8 cellular contexts compared by ENCODE assay signal in genomic region chr7:100169147-100169850, GRCh38. TPM values are rescaled to one million over a fixed set of nuclear protein-coding genes. Genes with fewer than 3 reads are reported as not detected.
DNase-seq lines count a peak whose midpoint lies in the region; ATAC-seq, FAIRE-seq and TF ChIP-seq lines count a peak whose summit lies in the region.

No MANE protein-coding gene starts in this region.

- in situ Hi-C loops in K562 (cut with MboI), result no loop called here

- H3K4me1 ChIP-seq in K562 (replicated peaks in 1 of 2; ENCODE audit: control insufficient read depth in 2 of 2, insufficient read depth in 2 of 2, low read length in 2 of 2) (peaks cover 39 to 58% of the 10 kb centered on the region in 2 experiments), sigmoid colon (peaks cover 0 to 36% (median 30%) of the 10 kb centered on the region in 4 donors)

- no peak for TF ChIP-seq CTCF in K562 (IDR thresholded peaks at IDR 0.05 in 2 of 3, conservative IDR thresholded peaks at IDR 0.05 in 1 of 3; ENCODE audit: insufficient read depth in 2 of 3, low read depth in 1 of 3, low read length in 3 of 3)
- TF ChIP-seq CTCF in sigmoid colon (IDR thresholded peaks at IDR 0.05), result no peak

- H3K27ac ChIP-seq in K562 (ENCODE audit: extremely low read depth, low read depth, low read length) (no peak overlapping the region), sigmoid colon (peak overlapping the region; percentile 68 to 80 (median 69))

- no peaks in the 10 kb centered on the region for H4K20me1 ChIP-seq in K562 (replicated peaks; ENCODE audit: control insufficient read depth, insufficient read depth, low read length)

- POLR2A ChIA-PET in K562 (lab: Yijun Ruan, JAX), result no interaction called here

- peak overlapping the region; percentile 67 for H3K27ac Mint-ChIP-seq in T-helper 2 cell treated with Interferon-gamma antibody and Interleukin-4, amounts not matched to agents 5 μg/mL and 100 μg/mL, for 36 hours

- no peak overlapping the region for H2AFZ ChIP-seq in K562 (ENCODE audit: low read depth, low read length)

- TF ChIP-seq EP300 in K562 (IDR thresholded peaks at IDR 0.05; ENCODE audit: low read length), result no peak
- TF ChIP-seq EP300 in sigmoid colon (IDR thresholded peaks at IDR 0.05), result no peak

- CTCF ChIA-PET in K562 (lab: Yijun Ruan, JAX; ENCODE audit: low intra/inter-chr PET ratio), result interaction anchor here (0.7 kb wide), 1 partner anchor 174 kb away, joined by 5 read pairs; no protein-coding TSS in a partner anchor

- H3K9me1 ChIP-seq in K562 (ENCODE audit: control insufficient read depth, insufficient read depth, low read length), result no peaks in the 10 kb centered on the region

- TF ChIP-seq POLR2A in K562 (conservative IDR thresholded peaks at IDR 0.05), result no peak
- TF ChIP-seq POLR2A in sigmoid colon (IDR thresholded peaks at IDR 0.05), result no peak

- H3K36me3 ChIP-seq in K562 (ENCODE audit: control insufficient read depth, insufficient read depth, low read length) (no peaks in the 10 kb centered on the region), sigmoid colon (no peaks in the 10 kb centered on the region)

- no peak overlapping the region for H3K4me2 ChIP-seq in K562 (ENCODE audit: insufficient read depth, low read length)

- peaks cover 11% of the 10 kb centered on the region for H3K27me3 Mint-ChIP-seq in T-helper 2 cell treated with Interferon-gamma antibody and Interleukin-4, amounts not matched to agents 5 μg/mL and 100 μg/mL, for 36 hours (ENCODE audit: low read depth)

- peaks cover 8% of the 10 kb centered on the region for H3K36me3 Mint-ChIP-seq in T-helper 2 cell treated with Interferon-gamma antibody and Interleukin-4, amounts not matched to agents 5 μg/mL and 100 μg/mL, for 36 hours (ENCODE audit: low read depth)

- H3K27me3 ChIP-seq in K562 (ENCODE audit: control insufficient read depth in 2 of 2, insufficient read depth in 2 of 2, low read length in 2 of 2) (no peaks in the 10 kb centered on the region), sigmoid colon (peaks cover 0 to 21% (median 13%) of the 10 kb centered on the region in 3 donors)

- DNase-seq in T-helper 2 cell treated with Interferon-gamma antibody and Interleukin-4, amounts not matched to agents 5 μg/mL and 100 μg/mL, for 36 hours (ENCODE audit: low spot score), result no peak
- DNase-seq in T-helper 2 cell, result no peak
- DNase-seq in NCI-H1105 (lab: John Stamatoyannopoulos, UW), result peak; percentile 7
- DNase-seq in K562 (ENCODE audit: extremely low read depth in 1 of 4, low spot score in 3 of 4), result peak in 1 of 4 experiments; percentile 10
- no peak for DNase-seq in sigmoid colon
- DNase-seq in Kasumi-1 (lab: John Stamatoyannopoulos, UW), result no peak

- H3K4me3 Mint-ChIP-seq in T-helper 2 cell treated with Interferon-gamma antibody and Interleukin-4, amounts not matched to agents 5 μg/mL and 100 μg/mL, for 36 hours, result peak overlapping the region; percentile 71

- BruUV-seq in K562 (replicated peaks; lab: Mats Ljungman, UMichigan), result no TSS peak

- H3K9me3 ChIP-seq in K562 (replicated peaks; ENCODE audit: control insufficient read depth, insufficient read depth, low read depth, low read length) (no peaks in the 10 kb centered on the region), sigmoid colon (no peaks in the 10 kb centered on the region)

- peaks cover 46% of the 10 kb centered on the region for H3K4me1 Mint-ChIP-seq in T-helper 2 cell treated with Interferon-gamma antibody and Interleukin-4, amounts not matched to agents 5 μg/mL and 100 μg/mL, for 36 hours (ENCODE audit: low read depth)

- intact Hi-C loops in K562 (cut with micrococcal nuclease) (no loop called here), sigmoid colon (cut with DNase I) (no loop called here)

- H3K79me2 ChIP-seq in K562 (ENCODE audit: control insufficient read depth, insufficient read depth, low read length), result no peaks in the 10 kb centered on the region

- no peak for TF ChIP-seq RAD21 in K562 (CRISPR knock-in tag; conservative IDR thresholded peaks at IDR 0.05 in 1 of 2, IDR thresholded peaks at IDR 0.05 in 1 of 2)

- H3K9me3 Mint-ChIP-seq in T-helper 2 cell treated with Interferon-gamma antibody and Interleukin-4, amounts not matched to agents 5 μg/mL and 100 μg/mL, for 36 hours, result no peaks in the 10 kb centered on the region

- H3K4me3 ChIP-seq in K562 (no peak overlapping the region), sigmoid colon (peak overlapping the region in 2 of 4 donors; percentile 48 to 50)

- no peak overlapping the region for H3K9ac ChIP-seq in K562 (ENCODE audit: insufficient read depth in 1 of 2, low read depth in 2 of 2, low read length in 2 of 2)

- no peak for FAIRE-seq in K562 (lab: Jason Lieb, UNC)

- WGBS in K562 (ENCODE audit: insufficient coverage, low coverage, missing lambda C conversion rate), result 59% methylated on average over 8 of the region's 11 CpGs
- 77 to 83% methylated on average over 11 of the region's 11 CpGs for WGBS in sigmoid colon, 2 donors

- ATAC-seq in K562 (no peak), GM19035 (IDR thresholded peaks at IDR 0.05; ENCODE audit: unreplicated experiment) (no peak), HG02870 (IDR thresholded peaks at IDR 0.05; ENCODE audit: unreplicated experiment) (no peak)

RNA-seq across cellular contexts. Expression of gene GAL3ST4, which starts 0.9 kb away (rescaled TPM):
- total RNA-seq in K562 (2011; cell fraction: chromatin; rRNA removed; ENCODE audit: low replicate concordance), result 1.3 and 3.7 TPM in 2 replicates
- 2.1 and 2.2 TPM in 2 replicates for total RNA-seq in K562 (2011; cell fraction: nucleolus; rRNA removed)
- total RNA-seq in K562 (2011; cell fraction: nucleoplasm; rRNA removed), result 1.8 and 2.9 TPM in 2 replicates
- total RNA-seq in K562 (2014; rRNA removed) (0.05 and 0.37 TPM in 2 replicates), K562 (2014; rRNA removed; fragmentation: Illumina TruSeq; extraction: Trizol) (0.16 and 0.18 TPM in 2 replicates), K562 (2015; rRNA removed; fragmentation: Illumina TruSeq; extraction: Trizol) (0.25 and 0.41 TPM in 2 replicates), K562 (2021) (0.54 and 1.0 TPM in 2 replicates), sigmoid colon (1 to 10 TPM; 1.2 to 6.4 (median 3.1) TPM)
- polyA plus RNA-seq in K562 (2011; rRNA removed) (0.60 and 1.7 TPM in 2 replicates), K562 (2014; fragmentation: Illumina TruSeq; extraction: Trizol) (0.96 and 1.2 TPM in 2 replicates), K562 (2014; fragmentation: Nextera tagmentation; extraction: Ambion mirVana) (under 1 TPM; 0.15 to 0.18 TPM), K562 (2014; rRNA removed) (0.88 and 0.98 TPM in 2 replicates), sigmoid colon (1 to 10 TPM; 1.2 to 6.2 (median 3.9) TPM)
- polyA plus RNA-seq in K562 (2011; cell fraction: cytosol; rRNA removed), result 1.5 and 2.0 TPM in 2 replicates
- 4.9 and 6.0 TPM in 2 replicates for polyA plus RNA-seq in K562 (2011; cell fraction: nucleus; rRNA removed)
- polyA plus RNA-seq in K562 (2012), result 1.1 and 2.6 TPM in 2 replicates
- polyA minus RNA-seq in K562 (2011; rRNA and poly(A)+ RNA removed), result 0.28 and 0.57 TPM in 2 replicates
- polyA minus RNA-seq in K562 (2011; cell fraction: cytosol; rRNA and poly(A)+ RNA removed), result 0.91 TPM in 1 of 2 replicates, not detected in the other
- 0.13 and 0.44 TPM in 2 replicates for polyA minus RNA-seq in K562 (2011; cell fraction: nucleus; rRNA and poly(A)+ RNA removed)

RNA-seq across cellular contexts. Expression of gene GPC2, which starts 7.9 kb away (rescaled TPM):
- total RNA-seq in K562 (2011; cell fraction: chromatin; rRNA removed; ENCODE audit: low replicate concordance), result 6.5 and 21.7 TPM in 2 replicates
- total RNA-seq in K562 (2011; cell fraction: nucleolus; rRNA removed), result 15.8 and 17.7 TPM in 2 replicates
- total RNA-seq in K562 (2011; cell fraction: nucleoplasm; rRNA removed), result 10.9 and 11.9 TPM in 2 replicates
- total RNA-seq in K562 (2014; rRNA removed) (1.7 and 3.2 TPM in 2 replicates), K562 (2014; rRNA removed; fragmentation: Illumina TruSeq; extraction: Trizol) (0.83 and 1.1 TPM in 2 replicates), K562 (2015; rRNA removed; fragmentation: Illumina TruSeq; extraction: Trizol) (1.1 and 1.3 TPM in 2 replicates), K562 (2021) (4.7 and 5.1 TPM in 2 replicates), sigmoid colon (1 to 10 TPM in 1 of 4 donors, under 1 TPM in 3; 0.41 to 1.7 (median 0.60) TPM)
- polyA plus RNA-seq in K562 (2011; rRNA removed) (1.5 and 3.7 TPM in 2 replicates), K562 (2014; fragmentation: Illumina TruSeq; extraction: Trizol) (1.3 and 1.7 TPM in 2 replicates), K562 (2014; fragmentation: Nextera tagmentation; extraction: Ambion mirVana) (under 1 TPM in 1 of 2 experiments, not detected in 1; 0.06 TPM), K562 (2014; rRNA removed) (7.2 and 7.7 TPM in 2 replicates), sigmoid colon (1 to 10 TPM in 1 of 3 donors, not detected in 2; 5.3 TPM)
- 3.8 and 4.6 TPM in 2 replicates for polyA plus RNA-seq in K562 (2011; cell fraction: cytosol; rRNA removed)
- 21.7 and 28.4 TPM in 2 replicates for polyA plus RNA-seq in K562 (2011; cell fraction: nucleus; rRNA removed)
- polyA plus RNA-seq in K562 (2012), result 2.0 and 5.0 TPM in 2 replicates
- 1.4 and 1.6 TPM in 2 replicates for polyA minus RNA-seq in K562 (2011; rRNA and poly(A)+ RNA removed)
- polyA minus RNA-seq in K562 (2011; cell fraction: cytosol; rRNA and poly(A)+ RNA removed), result 0.86 and 2.5 TPM in 2 replicates
- polyA minus RNA-seq in K562 (2011; cell fraction: nucleus; rRNA and poly(A)+ RNA removed), result 9.3 and 10.2 TPM in 2 replicates

RNA-seq across cellular contexts. Expression of gene STAG3, which starts 8.4 kb away (rescaled TPM):
- total RNA-seq in K562 (2011; cell fraction: chromatin; rRNA removed; ENCODE audit: low replicate concordance), result 12.2 and 23.8 TPM in 2 replicates
- 10.3 and 11.0 TPM in 2 replicates for total RNA-seq in K562 (2011; cell fraction: nucleolus; rRNA removed)
- 9.9 and 10.9 TPM in 2 replicates for total RNA-seq in K562 (2011; cell fraction: nucleoplasm; rRNA removed)
- total RNA-seq in K562 (2014; rRNA removed) (0.54 and 2.1 TPM in 2 replicates), K562 (2014; rRNA removed; fragmentation: Illumina TruSeq; extraction: Trizol) (0.96 and 1.7 TPM in 2 replicates), K562 (2015; rRNA removed; fragmentation: Illumina TruSeq; extraction: Trizol) (1.3 and 2.5 TPM in 2 replicates), K562 (2021) (1.7 and 2.5 TPM in 2 replicates), sigmoid colon (under 1 TPM in 2 of 4 donors, not detected in 2; 0.14 to 0.36 TPM)
- polyA plus RNA-seq in K562 (2011; rRNA removed) (2.4 and 5.1 TPM in 2 replicates), K562 (2014; fragmentation: Illumina TruSeq; extraction: Trizol) (1.3 and 1.6 TPM in 2 replicates), K562 (2014; fragmentation: Nextera tagmentation; extraction: Ambion mirVana) (1 to 10 TPM; 1.2 to 2.3 TPM), K562 (2014; rRNA removed) (1.3 and 1.9 TPM in 2 replicates), sigmoid colon (10 to 100 TPM in 1 of 3 donors, 1 to 10 TPM in 1, under 1 TPM in 1; 0.92 to 32.6 (median 3.6) TPM)
- 1.5 and 3.0 TPM in 2 replicates for polyA plus RNA-seq in K562 (2011; cell fraction: cytosol; rRNA removed)
- polyA plus RNA-seq in K562 (2011; cell fraction: nucleus; rRNA removed), result 11.9 and 21.5 TPM in 2 replicates
- 4.9 and 11.1 TPM in 2 replicates for polyA plus RNA-seq in K562 (2012)
- polyA minus RNA-seq in K562 (2011; rRNA and poly(A)+ RNA removed), result 2.1 and 3.9 TPM in 2 replicates
- 1.6 and 2.0 TPM in 2 replicates for polyA minus RNA-seq in K562 (2011; cell fraction: cytosol; rRNA and poly(A)+ RNA removed)
- 3.2 and 6.4 TPM in 2 replicates for polyA minus RNA-seq in K562 (2011; cell fraction: nucleus; rRNA and poly(A)+ RNA removed)

RNA-seq across cellular contexts. Expression of gene TRAPPC14, which starts 10.8 kb away (rescaled TPM):
- total RNA-seq in K562 (2011; cell fraction: chromatin; rRNA removed; ENCODE audit: low replicate concordance), result 86.1 and 225 TPM in 2 replicates
- total RNA-seq in K562 (2011; cell fraction: nucleolus; rRNA removed), result 123 and 132 TPM in 2 replicates
- 95.7 and 101 TPM in 2 replicates for total RNA-seq in K562 (2011; cell fraction: nucleoplasm; rRNA removed)
- total RNA-seq in K562 (2014; rRNA removed), result 25.6 and 27.1 TPM in 2 replicates
- 7.6 and 9.9 TPM in 2 replicates for total RNA-seq in K562 (2014; rRNA removed; fragmentation: Illumina TruSeq; extraction: Trizol)
- 17.4 and 18.2 TPM in 2 replicates for total RNA-seq in K562 (2015; rRNA removed; fragmentation: Illumina TruSeq; extraction: Trizol)
- 38.2 and 45.9 TPM in 2 replicates for total RNA-seq in K562 (2021)
- polyA plus RNA-seq in K562 (2011; rRNA removed), result 5.4 and 12.1 TPM in 2 replicates
- 7.4 and 10.1 TPM in 2 replicates for polyA plus RNA-seq in K562 (2011; cell fraction: cytosol; rRNA removed)
- polyA plus RNA-seq in K562 (2011; cell fraction: nucleus; rRNA removed), result 91.6 and 168 TPM in 2 replicates
- polyA plus RNA-seq in K562 (2012), result 26.9 and 43.9 TPM in 2 replicates
- 20.5 and 29.3 TPM in 2 replicates for polyA plus RNA-seq in K562 (2014; fragmentation: Illumina TruSeq; extraction: Trizol)
- under 1 TPM; 0.42 to 0.55 TPM for polyA plus RNA-seq in K562 (2014; fragmentation: Nextera tagmentation; extraction: Ambion mirVana)
- polyA plus RNA-seq in K562 (2014; rRNA removed), result 27.9 and 43.8 TPM in 2 replicates
- 4.9 and 6.1 TPM in 2 replicates for polyA minus RNA-seq in K562 (2011; rRNA and poly(A)+ RNA removed)
- 6.9 and 7.9 TPM in 2 replicates for polyA minus RNA-seq in K562 (2011; cell fraction: cytosol; rRNA and poly(A)+ RNA removed)
- polyA minus RNA-seq in K562 (2011; cell fraction: nucleus; rRNA and poly(A)+ RNA removed), result 41.7 and 45.6 TPM in 2 replicates
- 10 to 100 TPM in 1 of 4 donors, 1 to 10 TPM in 3; 3.9 to 11.6 (median 6.3) TPM for total RNA-seq in sigmoid colon
- polyA plus RNA-seq in sigmoid colon, result 10 to 100 TPM; 14.4 to 39.3 (median 15.3) TPM

RNA-seq across cellular contexts. Expression of gene LAMTOR4, which starts 20.6 kb away (rescaled TPM):
- 44.1 and 100 TPM in 2 replicates for total RNA-seq in K562 (2011; cell fraction: chromatin; rRNA removed; ENCODE audit: low replicate concordance)
- total RNA-seq in K562 (2011; cell fraction: nucleolus; rRNA removed), result 87.9 and 91.2 TPM in 2 replicates
- 91.3 and 109 TPM in 2 replicates for total RNA-seq in K562 (2011; cell fraction: nucleoplasm; rRNA removed)
- total RNA-seq in K562 (2014; rRNA removed), result 231 and 275 TPM in 2 replicates
- 52.6 and 79.6 TPM in 2 replicates for total RNA-seq in K562 (2014; rRNA removed; fragmentation: Illumina TruSeq; extraction: Trizol)
- total RNA-seq in K562 (2015; rRNA removed; fragmentation: Illumina TruSeq; extraction: Trizol), result 139 and 152 TPM in 2 replicates
- 183 and 195 TPM in 2 replicates for total RNA-seq in K562 (2021)
- polyA plus RNA-seq in K562 (2011; rRNA removed), result 154 and 162 TPM in 2 replicates
- 371 and 576 TPM in 2 replicates for polyA plus RNA-seq in K562 (2011; cell fraction: cytosol; rRNA removed)
- 164 and 218 TPM in 2 replicates for polyA plus RNA-seq in K562 (2011; cell fraction: nucleus; rRNA removed)
- polyA plus RNA-seq in K562 (2012), result 237 and 248 TPM in 2 replicates
- polyA plus RNA-seq in K562 (2014; fragmentation: Illumina TruSeq; extraction: Trizol), result 114 and 145 TPM in 2 replicates
- 100 to 1,000 TPM; 206 to 314 TPM for polyA plus RNA-seq in K562 (2014; fragmentation: Nextera tagmentation; extraction: Ambion mirVana)
- 299 and 307 TPM in 2 replicates for polyA plus RNA-seq in K562 (2014; rRNA removed)
- 21.6 and 37.2 TPM in 2 replicates for polyA minus RNA-seq in K562 (2011; rRNA and poly(A)+ RNA removed)
- polyA minus RNA-seq in K562 (2011; cell fraction: cytosol; rRNA and poly(A)+ RNA removed), result 32.1 and 32.2 TPM in 2 replicates
- polyA minus RNA-seq in K562 (2011; cell fraction: nucleus; rRNA and poly(A)+ RNA removed), result 19.7 and 21.4 TPM in 2 replicates
- 100 to 1,000 TPM; 222 to 309 (median 264) TPM for total RNA-seq in sigmoid colon
- polyA plus RNA-seq in sigmoid colon, result 100 to 1,000 TPM; 409 to 626 (median 469) TPM
